In genomic region chr10:7350541-7351195, GRCh38 we compare ENCODE assay signal across 5 cellular contexts.
"Had no signal": no experiment of that assay in that cellular context is flagged by ENCODE, and none has a peak within 500 bp of the region (broad histone marks: within the 10 kb centered on the region; RNA-seq: fewer than 3 reads in every experiment).

No MANE protein-coding gene starts in this region.

- H3K9me3 Mint-ChIP-seq: GM23338, H9 had no signal

- ATAC-seq: GM23338, HCT116, K562 had no signal

- H3K4me3 ChIP-seq: GM23338, K562 had no signal

- H3K4me3 Mint-ChIP-seq: GM23338, H9 had no signal

- H3K27ac Mint-ChIP-seq: GM23338 had no signal

- DNase-seq: H9, IMR-90 had no signal

- H3K4me1 Mint-ChIP-seq: GM23338, H9 had no signal
